9 cellular contexts compared by ENCODE assay signal in genomic region chr12:124053855-124054254, GRCh38.
DNase-seq lines count a peak whose midpoint lies in the region; ATAC-seq, FAIRE-seq and TF ChIP-seq lines count a peak whose summit lies in the region.
"Had no signal": no experiment of that assay in that cellular context is flagged by ENCODE, and none has a peak within 500 bp of the region (broad histone marks: within the 10 kb centered on the region; RNA-seq: fewer than 3 reads in every experiment).

No MANE protein-coding gene starts in this region.

- H3K27ac ChIP-seq in colonic mucosa: no peak overlapping the region
- no peak overlapping the region for H3K27ac ChIP-seq in liver (ENCODE audit: low read depth in 1 of 2, low read length in 2 of 2)

- intact Hi-C loops in colonic mucosa (cut with DNase I): loop anchor here (5.0 kb wide), 1 partner anchor 268 kb away; no protein-coding TSS in a partner anchor

- 29% methylated on average over 11 of the region's 11 CpGs for WGBS in liver

- no peak for TF ChIP-seq POLR2A in GM12892 (IDR thresholded peaks at IDR 0.05; ENCODE audit: low read depth, low read length)

- H3K4me3 ChIP-seq in GM06990 (replicated peaks; ENCODE audit: low read depth, low read length): no peak overlapping the region
- H3K4me3 ChIP-seq in colonic mucosa: no peak overlapping the region
- H3K4me3 ChIP-seq in liver (ENCODE audit: low read depth in 1 of 3, low read length in 3 of 3): no peak overlapping the region

- ATAC-seq in HG02870 (IDR thresholded peaks at IDR 0.05; ENCODE audit: unreplicated experiment): no peak

- FAIRE-seq in GM12892 (lab: Jason Lieb, UNC): no peak

- H3K9me3 ChIP-seq in colonic mucosa (no peaks in the 10 kb centered on the region), liver (ENCODE audit: control insufficient read depth in 4 of 4, low read length in 3 of 4) (no peaks in the 10 kb centered on the region)

- TF ChIP-seq CTCF in GM06990 (IDR thresholded peaks at IDR 0.05; ENCODE audit: insufficient read depth, low read length, poor library complexity, severe bottlenecking) (peak; percentile 42), colonic mucosa (IDR thresholded peaks at IDR 0.05) (peak; percentile 45), liver (IDR thresholded peaks at IDR 0.05; ENCODE audit: low read depth, low read length, missing input control) (peak; percentile 43)

- no peaks in the 10 kb centered on the region for H3K27me3 ChIP-seq in GM06990 (replicated peaks; ENCODE audit: control insufficient read depth, insufficient read depth, low read length)
- no peaks in the 10 kb centered on the region for H3K27me3 ChIP-seq in colonic mucosa
- H3K27me3 ChIP-seq in liver (ENCODE audit: control insufficient read depth in 4 of 4, insufficient read depth in 4 of 4, low read length in 3 of 4): no peaks in the 10 kb centered on the region

- peak; percentile 82 to 86 for TF ChIP-seq RAD21 in liver (IDR thresholded peaks at IDR 0.05)

- H3K36me3 ChIP-seq in GM06990 (ENCODE audit: control insufficient read depth, insufficient read depth, low read length): no peaks in the 10 kb centered on the region
- no peaks in the 10 kb centered on the region for H3K36me3 ChIP-seq in colonic mucosa
- H3K36me3 ChIP-seq in liver (ENCODE audit: control insufficient read depth in 4 of 4, insufficient read depth in 3 of 4, low read depth in 1 of 4, low read length in 3 of 4): no peaks in the 10 kb centered on the region

- H3K9ac ChIP-seq in colonic mucosa (ENCODE audit: low read depth in 2 of 2, low read length in 2 of 2): no peak overlapping the region
- no peak overlapping the region for H3K9ac ChIP-seq in liver (ENCODE audit: low read depth in 1 of 2, low read length in 2 of 2)

- DNase-seq in GM06990 (ENCODE audit: extremely low read depth, insufficient read length) (no peak), NCI-H2227 treated with DMSO at 0.1 percent for 48 hours (lab: John Stamatoyannopoulos, UW) (peak; percentile 14), colonic mucosa (no peak), GM12892 (ENCODE audit: insufficient read length) (no peak)
- no peak for DNase-seq in activated effector memory CD4-positive, alpha-beta T cell treated with anti-CD3 and anti-CD28 coated beads, Interleukin-2, amount 50 U/mL, for 16 hours
- no peak for DNase-seq in stimulated activated CD4-positive, alpha-beta T cell treated with anti-CD3 and anti-CD28 coated beads, Interleukin-2, amount 100 ng/mL, for 48 hours
- DNase-seq: naive B cell had no signal

- no peaks in the 10 kb centered on the region for H3K4me1 ChIP-seq in colonic mucosa
- H3K4me1 ChIP-seq in liver (ENCODE audit: control insufficient read depth in 4 of 4, insufficient read depth in 4 of 4, low read length in 3 of 4): no peaks in the 10 kb centered on the region

TF ChIP-seq in liver, 16 proteins besides CTCF, POLR2A, EP300 and RAD21:
- TF ChIP-seq FOXA1 (IDR thresholded peaks at IDR 0.05) (no peak), HNF4A (conservative IDR thresholded peaks at IDR 0.05) (no peak), HNF4G (IDR thresholded peaks at IDR 0.05) (no peak), TAF1 (conservative IDR thresholded peaks at IDR 0.05) (no peak)
- TF ChIP-seq, protein P1, sequence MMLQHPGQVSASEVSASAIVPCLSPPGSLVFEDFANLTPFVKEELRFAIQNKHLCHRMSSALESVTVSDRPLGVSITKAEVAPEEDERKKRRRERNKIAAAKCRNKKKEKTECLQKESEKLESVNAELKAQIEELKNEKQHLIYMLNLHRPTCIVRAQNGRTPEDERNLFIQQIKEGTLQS (IDR thresholded peaks at IDR 0.05): no peak
- TF ChIP-seq, protein P2, sequence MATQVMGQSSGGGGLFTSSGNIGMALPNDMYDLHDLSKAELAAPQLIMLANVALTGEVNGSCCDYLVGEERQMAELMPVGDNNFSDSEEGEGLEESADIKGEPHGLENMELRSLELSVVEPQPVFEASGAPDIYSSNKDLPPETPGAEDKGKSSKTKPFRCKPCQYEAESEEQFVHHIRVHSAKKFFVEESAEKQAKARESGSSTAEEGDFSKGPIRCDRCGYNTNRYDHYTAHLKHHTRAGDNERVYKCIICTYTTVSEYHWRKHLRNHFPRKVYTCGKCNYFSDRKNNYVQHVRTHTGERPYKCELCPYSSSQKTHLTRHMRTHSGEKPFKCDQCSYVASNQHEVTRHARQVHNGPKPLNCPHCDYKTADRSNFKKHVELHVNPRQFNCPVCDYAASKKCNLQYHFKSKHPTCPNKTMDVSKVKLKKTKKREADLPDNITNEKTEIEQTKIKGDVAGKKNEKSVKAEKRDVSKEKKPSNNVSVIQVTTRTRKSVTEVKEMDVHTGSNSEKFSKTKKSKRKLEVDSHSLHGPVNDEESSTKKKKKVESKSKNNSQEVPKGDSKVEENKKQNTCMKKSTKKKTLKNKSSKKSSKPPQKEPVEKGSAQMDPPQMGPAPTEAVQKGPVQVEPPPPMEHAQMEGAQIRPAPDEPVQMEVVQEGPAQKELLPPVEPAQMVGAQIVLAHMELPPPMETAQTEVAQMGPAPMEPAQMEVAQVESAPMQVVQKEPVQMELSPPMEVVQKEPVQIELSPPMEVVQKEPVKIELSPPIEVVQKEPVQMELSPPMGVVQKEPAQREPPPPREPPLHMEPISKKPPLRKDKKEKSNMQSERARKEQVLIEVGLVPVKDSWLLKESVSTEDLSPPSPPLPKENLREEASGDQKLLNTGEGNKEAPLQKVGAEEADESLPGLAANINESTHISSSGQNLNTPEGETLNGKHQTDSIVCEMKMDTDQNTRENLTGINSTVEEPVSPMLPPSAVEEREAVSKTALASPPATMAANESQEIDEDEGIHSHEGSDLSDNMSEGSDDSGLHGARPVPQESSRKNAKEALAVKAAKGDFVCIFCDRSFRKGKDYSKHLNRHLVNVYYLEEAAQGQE (IDR thresholded peaks at IDR 0.05): no peak
TF ChIP-seq in liver: peak in this region for 0.
